In genomic region chr11:69352715-69353325, GRCh38 we compare ENCODE assay signal across 10 cellular contexts. TPM values are rescaled to one million over a fixed set of nuclear protein-coding genes. Genes with fewer than 3 reads are reported as not detected.
A peak's percentile ranks its signal among the peaks of the same experiment; 100 is the strongest.
DNase-seq lines count a peak whose midpoint lies in the region; ATAC-seq and TF ChIP-seq lines count a peak whose summit lies in the region.
"Had no signal": no experiment of that assay in that cellular context is flagged by ENCODE, and none has a peak within 500 bp of the region (broad histone marks: within the 10 kb centered on the region; RNA-seq: fewer than 3 reads in every experiment).

No MANE protein-coding gene starts in this region.

- CTCF ChIA-PET in activated CD8-positive, alpha-beta T cell treated with anti-CD3 and anti-CD28 coated beads, Interleukin-2, amount 10 ng/mL, durations not matched to agents 7 days and 5 days (lab: Charles Lee) = interaction anchor here (1.3 kb wide), 1 partner anchor 9 kb away, joined by 3 read pairs; no protein-coding TSS in a partner anchor
- CTCF ChIA-PET in WTC11 (lab: Charles Lee) = no interaction called here

- H3K4me3 Mint-ChIP-seq in T-helper 2 cell treated with Interferon-gamma antibody and Interleukin-4, amounts not matched to agents 5 μg/mL and 100 μg/mL, for 36 hours = no peak overlapping the region
- no peak overlapping the region for H3K4me3 Mint-ChIP-seq in activated CD8-positive, alpha-beta T cell treated with anti-CD3 and anti-CD28 coated beads, Interleukin-2, amount 10 ng/mL, durations not matched to agents 7 days and 5 days
- H3K4me3 Mint-ChIP-seq in WTC11 = no peak overlapping the region

- peaks cover 8% of the 10 kb centered on the region for H3K9me3 Mint-ChIP-seq in T-helper 2 cell treated with Interferon-gamma antibody and Interleukin-4, amounts not matched to agents 5 μg/mL and 100 μg/mL, for 36 hours
- peaks cover 4% of the 10 kb centered on the region for H3K9me3 Mint-ChIP-seq in activated CD8-positive, alpha-beta T cell treated with anti-CD3 and anti-CD28 coated beads, Interleukin-2, amount 10 ng/mL, durations not matched to agents 7 days and 5 days (ENCODE audit: insufficient read depth)
- peaks cover 3% of the 10 kb centered on the region; the same call in 1 of the 2 replicates for H3K9me3 Mint-ChIP-seq in WTC11

- H3K36me3 Mint-ChIP-seq in T-helper 2 cell treated with Interferon-gamma antibody and Interleukin-4, amounts not matched to agents 5 μg/mL and 100 μg/mL, for 36 hours (ENCODE audit: low read depth) = no peaks in the 10 kb centered on the region
- H3K36me3 Mint-ChIP-seq in activated CD8-positive, alpha-beta T cell treated with anti-CD3 and anti-CD28 coated beads, Interleukin-2, amount 10 ng/mL, durations not matched to agents 7 days and 5 days (ENCODE audit: low read depth) = peaks cover 2% of the 10 kb centered on the region
- no peaks in the 10 kb centered on the region for H3K36me3 Mint-ChIP-seq in WTC11

- ATAC-seq in activated CD8-positive, alpha-beta T cell treated with anti-CD3 and anti-CD28 coated beads, Interleukin-2, amount 10 ng/mL, durations not matched to agents 7 days and 5 days = peak; percentile 47
- ATAC-seq in WTC11 (no peak), HG03342 (IDR thresholded peaks at IDR 0.05; ENCODE audit: unreplicated experiment) (no peak)

- POLR2A ChIA-PET in activated CD8-positive, alpha-beta T cell treated with anti-CD3 and anti-CD28 coated beads, Interleukin-2, amount 10 ng/mL, durations not matched to agents 7 days and 5 days (lab: Charles Lee) = no interaction called here
- POLR2A ChIA-PET in WTC11 (lab: Charles Lee) = no interaction called here

- peaks cover 2% of the 10 kb centered on the region for H3K4me1 Mint-ChIP-seq in T-helper 2 cell treated with Interferon-gamma antibody and Interleukin-4, amounts not matched to agents 5 μg/mL and 100 μg/mL, for 36 hours (ENCODE audit: low read depth)
- H3K4me1 Mint-ChIP-seq in activated CD8-positive, alpha-beta T cell treated with anti-CD3 and anti-CD28 coated beads, Interleukin-2, amount 10 ng/mL, durations not matched to agents 7 days and 5 days (ENCODE audit: low read depth) = peaks cover 10% of the 10 kb centered on the region
- H3K4me1 Mint-ChIP-seq in WTC11 = peaks cover 4% of the 10 kb centered on the region; the same call in 1 of the 2 replicates

- H3K27me3 Mint-ChIP-seq in T-helper 2 cell treated with Interferon-gamma antibody and Interleukin-4, amounts not matched to agents 5 μg/mL and 100 μg/mL, for 36 hours (ENCODE audit: low read depth) = peaks cover 3% of the 10 kb centered on the region
- no peaks in the 10 kb centered on the region for H3K27me3 Mint-ChIP-seq in activated CD8-positive, alpha-beta T cell treated with anti-CD3 and anti-CD28 coated beads, Interleukin-2, amount 10 ng/mL, durations not matched to agents 7 days and 5 days (ENCODE audit: low read depth)
- no peaks in the 10 kb centered on the region for H3K27me3 Mint-ChIP-seq in WTC11 (ENCODE audit: low read depth)

- DNase-seq in T-helper 2 cell treated with Interferon-gamma antibody and Interleukin-4, amounts not matched to agents 5 μg/mL and 100 μg/mL, for 36 hours (ENCODE audit: low spot score) = peak; percentile 29
- DNase-seq in T-helper 2 cell = no peak
- peak; percentile 34 for DNase-seq in activated CD8-positive, alpha-beta T cell treated with anti-CD3 and anti-CD28 coated beads, Interleukin-2, amount 10 ng/mL, durations not matched to agents 7 days and 5 days
- peak; percentile 80 for DNase-seq in glomerular endothelial cell (ENCODE audit: extremely low read depth, low read depth, low spot score)
- peak; percentile 57 for DNase-seq in stimulated activated CD8-positive, alpha-beta memory T cell treated with anti-CD3 and anti-CD28 coated beads, Interleukin-4, amount 100 ng/mL, for 48 hours
- DNase-seq in WTC11 (ENCODE audit: low spot score) = no peak
- no peak for DNase-seq in NCI-H82 (lab: John Stamatoyannopoulos, UW)
- DNase-seq: heart right ventricle had no signal

- TF ChIP-seq CTCF in WTC11 (IDR thresholded peaks at IDR 0.05) = no peak

- no peak overlapping the region for H3K27ac Mint-ChIP-seq in T-helper 2 cell treated with Interferon-gamma antibody and Interleukin-4, amounts not matched to agents 5 μg/mL and 100 μg/mL, for 36 hours
- peak overlapping the region; percentile 11 for H3K27ac Mint-ChIP-seq in activated CD8-positive, alpha-beta T cell treated with anti-CD3 and anti-CD28 coated beads, Interleukin-2, amount 10 ng/mL, durations not matched to agents 7 days and 5 days
- H3K27ac Mint-ChIP-seq in WTC11 = no peak overlapping the region

TF ChIP-seq in WTC11, 78 proteins besides CTCF, POLR2A, EP300 and RAD21:
- TF ChIP-seq, protein P1, sequence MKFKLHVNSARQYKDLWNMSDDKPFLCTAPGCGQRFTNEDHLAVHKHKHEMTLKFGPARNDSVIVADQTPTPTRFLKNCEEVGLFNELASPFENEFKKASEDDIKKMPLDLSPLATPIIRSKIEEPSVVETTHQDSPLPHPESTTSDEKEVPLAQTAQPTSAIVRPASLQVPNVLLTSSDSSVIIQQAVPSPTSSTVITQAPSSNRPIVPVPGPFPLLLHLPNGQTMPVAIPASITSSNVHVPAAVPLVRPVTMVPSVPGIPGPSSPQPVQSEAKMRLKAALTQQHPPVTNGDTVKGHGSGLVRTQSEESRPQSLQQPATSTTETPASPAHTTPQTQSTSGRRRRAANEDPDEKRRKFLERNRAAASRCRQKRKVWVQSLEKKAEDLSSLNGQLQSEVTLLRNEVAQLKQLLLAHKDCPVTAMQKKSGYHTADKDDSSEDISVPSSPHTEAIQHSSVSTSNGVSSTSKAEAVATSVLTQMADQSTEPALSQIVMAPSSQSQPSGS (CRISPR knock-in tag; IDR thresholded peaks at IDR 0.05; ENCODE audit: borderline replicate concordance, low read depth) = no peak
- TF ChIP-seq ZNF232 (CRISPR knock-in tag; IDR thresholded peaks at IDR 0.05) (no peak), MXD4 (CRISPR knock-in tag; IDR thresholded peaks at IDR 0.05; ENCODE audit: borderline replicate concordance) (no peak), STAT6 (CRISPR knock-in tag; conservative IDR thresholded peaks at IDR 0.05; ENCODE audit: low read depth) (no peak), GTF2I (CRISPR knock-in tag; conservative IDR thresholded peaks at IDR 0.05) (no peak), FOXP1 (CRISPR knock-in tag; IDR thresholded peaks at IDR 0.05; ENCODE audit: borderline replicate concordance) (no peak), ZNF416 (CRISPR knock-in tag; IDR thresholded peaks at IDR 0.05) (no peak), TCF7 (CRISPR knock-in tag; IDR thresholded peaks at IDR 0.05; ENCODE audit: low read depth) (no peak), NFE2L1 (CRISPR knock-in tag; IDR thresholded peaks at IDR 0.05) (no peak), SP1 (CRISPR knock-in tag; conservative IDR thresholded peaks at IDR 0.05) (no peak), ZNF263 (CRISPR knock-in tag; IDR thresholded peaks at IDR 0.05; ENCODE audit: low read depth) (no peak)
- TF ChIP-seq, protein P2, sequence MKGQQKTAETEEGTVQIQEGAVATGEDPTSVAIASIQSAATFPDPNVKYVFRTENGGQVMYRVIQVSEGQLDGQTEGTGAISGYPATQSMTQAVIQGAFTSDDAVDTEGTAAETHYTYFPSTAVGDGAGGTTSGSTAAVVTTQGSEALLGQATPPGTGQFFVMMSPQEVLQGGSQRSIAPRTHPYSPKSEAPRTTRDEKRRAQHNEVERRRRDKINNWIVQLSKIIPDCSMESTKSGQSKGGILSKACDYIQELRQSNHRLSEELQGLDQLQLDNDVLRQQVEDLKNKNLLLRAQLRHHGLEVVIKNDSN (CRISPR knock-in tag; IDR thresholded peaks at IDR 0.05) = no peak
- TF ChIP-seq, protein P3, sequence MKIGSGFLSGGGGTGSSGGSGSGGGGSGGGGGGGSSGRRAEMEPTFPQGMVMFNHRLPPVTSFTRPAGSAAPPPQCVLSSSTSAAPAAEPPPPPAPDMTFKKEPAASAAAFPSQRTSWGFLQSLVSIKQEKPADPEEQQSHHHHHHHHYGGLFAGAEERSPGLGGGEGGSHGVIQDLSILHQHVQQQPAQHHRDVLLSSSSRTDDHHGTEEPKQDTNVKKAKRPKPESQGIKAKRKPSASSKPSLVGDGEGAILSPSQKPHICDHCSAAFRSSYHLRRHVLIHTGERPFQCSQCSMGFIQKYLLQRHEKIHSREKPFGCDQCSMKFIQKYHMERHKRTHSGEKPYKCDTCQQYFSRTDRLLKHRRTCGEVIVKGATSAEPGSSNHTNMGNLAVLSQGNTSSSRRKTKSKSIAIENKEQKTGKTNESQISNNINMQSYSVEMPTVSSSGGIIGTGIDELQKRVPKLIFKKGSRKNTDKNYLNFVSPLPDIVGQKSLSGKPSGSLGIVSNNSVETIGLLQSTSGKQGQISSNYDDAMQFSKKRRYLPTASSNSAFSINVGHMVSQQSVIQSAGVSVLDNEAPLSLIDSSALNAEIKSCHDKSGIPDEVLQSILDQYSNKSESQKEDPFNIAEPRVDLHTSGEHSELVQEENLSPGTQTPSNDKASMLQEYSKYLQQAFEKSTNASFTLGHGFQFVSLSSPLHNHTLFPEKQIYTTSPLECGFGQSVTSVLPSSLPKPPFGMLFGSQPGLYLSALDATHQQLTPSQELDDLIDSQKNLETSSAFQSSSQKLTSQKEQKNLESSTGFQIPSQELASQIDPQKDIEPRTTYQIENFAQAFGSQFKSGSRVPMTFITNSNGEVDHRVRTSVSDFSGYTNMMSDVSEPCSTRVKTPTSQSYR (CRISPR knock-in tag; IDR thresholded peaks at IDR 0.05) = no peak

RNA-seq across cellular contexts. Expression of gene MYEOV, which starts 58.9 kb away (rescaled TPM):
- total RNA-seq in activated CD8-positive, alpha-beta T cell treated with anti-CD3 and anti-CD28 coated beads, Interleukin-2, amount 10 ng/mL, durations not matched to agents 7 days and 5 days = not detected
- total RNA-seq in glomerular endothelial cell (1.2 and 1.9 TPM in 2 replicates), WTC11 (2021) (1.1 to 1.4 TPM (median 1.1 TPM) in 3 replicates)
- total RNA-seq: heart right ventricle, urinary bladder had no signal

Comparison
In these comparisons a context has a peak if more than half of its experiments do, and no peak if none do; other contexts are left out.
1. DNase-seq: peak in T-helper 2 cell treated with Interferon-gamma antibody and Interleukin-4, amounts not matched to agents 5 μg/mL and 100 μg/mL, for 36 hours (single experiment), activated CD8-positive, alpha-beta T cell treated with anti-CD3 and anti-CD28 coated beads, Interleukin-2, amount 10 ng/mL, durations not matched to agents 7 days and 5 days (single experiment), glomerular endothelial cell (single experiment) and stimulated activated CD8-positive, alpha-beta memory T cell treated with anti-CD3 and anti-CD28 coated beads, Interleukin-4, amount 100 ng/mL, for 48 hours (single experiment); none in T-helper 2 cell (0 of 5), WTC11 (single experiment) and NCI-H82 (single experiment).